In genomic region chr1:24309762-24310485, GRCh38 we compare ENCODE assay signal across 18 cellular contexts. TPM values are rescaled to one million over a fixed set of nuclear protein-coding genes. Genes with fewer than 3 reads are reported as not detected.
A peak's percentile ranks its signal among the peaks of the same experiment; 100 is the strongest.
DNase-seq lines count a peak whose midpoint lies in the region; ATAC-seq and TF ChIP-seq lines count a peak whose summit lies in the region.
"Had no signal": no experiment of that assay in that cellular context is flagged by ENCODE, and none has a peak within 500 bp of the region (broad histone marks: within the 10 kb centered on the region; RNA-seq: fewer than 3 reads in every experiment).

No MANE protein-coding gene starts in this region.

- H3K4me3 Mint-ChIP-seq in HFFc6 = no peak overlapping the region
- no peak overlapping the region for H3K4me3 Mint-ChIP-seq in activated T-helper 17 cell treated with anti-CD3 and anti-CD28 coated beads, Interleukin-2, amount 50 U/mL, for 72 hours
- H3K4me3 Mint-ChIP-seq: brain; naive thymus-derived CD8-positive, alpha-beta T cell; stimulated activated naive B cell treated with anti-CD40 and anti-IgM and Interleukin-4, amounts not matched to agents 10 μg/mL and 1 μg/mL and 100 μg/mL, for 72 hours; T-helper 17 cell had no signal

- no peaks in the 10 kb centered on the region for H3K9me3 Mint-ChIP-seq in activated naive CD4-positive, alpha-beta T cell treated with anti-CD3 and anti-CD28 coated beads, Interleukin-2, amount 50 U/mL, for 72 hours
- H3K9me3 Mint-ChIP-seq in HFFc6 = no peaks in the 10 kb centered on the region
- H3K9me3 Mint-ChIP-seq in activated T-helper 17 cell treated with anti-CD3 and anti-CD28 coated beads, Interleukin-2, amount 50 U/mL, for 72 hours = no peaks in the 10 kb centered on the region
- H3K9me3 Mint-ChIP-seq: naive thymus-derived CD8-positive, alpha-beta T cell; stimulated activated naive B cell treated with anti-CD40 and anti-IgM and Interleukin-4, amounts not matched to agents 10 μg/mL and 1 μg/mL and 100 μg/mL, for 72 hours had no signal

- peak; percentile 95 to 99 for ATAC-seq in activated naive CD4-positive, alpha-beta T cell treated with anti-CD3 and anti-CD28 coated beads, Interleukin-2, amount 50 U/mL, for 72 hours
- peak; percentile 98 for ATAC-seq in activated T-helper 17 cell treated with anti-CD3 and anti-CD28 coated beads, Interleukin-2, amount 50 U/mL, for 72 hours (replicated peaks)
- ATAC-seq in omental fat pad (ENCODE audit: low FRiP score) = peak; percentile 40
- no peak for ATAC-seq in HG03342 (IDR thresholded peaks at IDR 0.05; ENCODE audit: unreplicated experiment)
- ATAC-seq: naive thymus-derived CD8-positive, alpha-beta T cell; stimulated activated naive B cell treated with anti-CD40 and anti-IgM and Interleukin-4, amounts not matched to agents 10 μg/mL and 1 μg/mL and 100 μg/mL, for 72 hours; T-helper 17 cell; upper lobe of right lung had no signal

- H3K27me3 Mint-ChIP-seq in HFFc6 (ENCODE audit: insufficient read depth) = peaks cover 14% of the 10 kb centered on the region
- peaks cover 11% of the 10 kb centered on the region for H3K27me3 Mint-ChIP-seq in activated T-helper 17 cell treated with anti-CD3 and anti-CD28 coated beads, Interleukin-2, amount 50 U/mL, for 72 hours

- peaks cover 0 to 4% of the 10 kb centered on the region in 2 donors for H3K36me3 Mint-ChIP-seq in activated naive CD4-positive, alpha-beta T cell treated with anti-CD3 and anti-CD28 coated beads, Interleukin-2, amount 50 U/mL, for 72 hours
- no peaks in the 10 kb centered on the region for H3K36me3 Mint-ChIP-seq in HFFc6 (ENCODE audit: low read depth)
- H3K36me3 Mint-ChIP-seq in activated T-helper 17 cell treated with anti-CD3 and anti-CD28 coated beads, Interleukin-2, amount 50 U/mL, for 72 hours (ENCODE audit: low read depth) = no peaks in the 10 kb centered on the region
- H3K36me3 Mint-ChIP-seq: brain; naive thymus-derived CD8-positive, alpha-beta T cell; stimulated activated naive B cell treated with anti-CD40 and anti-IgM and Interleukin-4, amounts not matched to agents 10 μg/mL and 1 μg/mL and 100 μg/mL, for 72 hours had no signal

- no peak overlapping the region for H3K27ac Mint-ChIP-seq in activated naive CD4-positive, alpha-beta T cell treated with anti-CD3 and anti-CD28 coated beads, Interleukin-2, amount 50 U/mL, for 72 hours
- H3K27ac Mint-ChIP-seq in HFFc6 = no peak overlapping the region
- no peak overlapping the region for H3K27ac Mint-ChIP-seq in activated T-helper 17 cell treated with anti-CD3 and anti-CD28 coated beads, Interleukin-2, amount 50 U/mL, for 72 hours
- H3K27ac Mint-ChIP-seq: stimulated activated naive B cell treated with anti-CD40 and anti-IgM and Interleukin-4, amounts not matched to agents 10 μg/mL and 1 μg/mL and 100 μg/mL, for 72 hours; T-helper 17 cell had no signal

- peaks cover 4% of the 10 kb centered on the region; the same call in 1 of the 2 replicates for H3K4me1 Mint-ChIP-seq in HFFc6 (ENCODE audit: low read depth)
- no peaks in the 10 kb centered on the region for H3K4me1 Mint-ChIP-seq in activated T-helper 17 cell treated with anti-CD3 and anti-CD28 coated beads, Interleukin-2, amount 50 U/mL, for 72 hours
- H3K4me1 Mint-ChIP-seq: stimulated activated naive B cell treated with anti-CD40 and anti-IgM and Interleukin-4, amounts not matched to agents 10 μg/mL and 1 μg/mL and 100 μg/mL, for 72 hours; T-helper 17 cell had no signal

- peak in 1 of 2 donors; percentile 10 for DNase-seq in activated naive CD4-positive, alpha-beta T cell treated with anti-CD3 and anti-CD28 coated beads, Interleukin-2, amount 50 U/mL, for 72 hours (ENCODE audit: low spot score in 2 of 2)
- no peak for DNase-seq in activated naive CD4-positive, alpha-beta T cell treated with anti-CD3 and anti-CD28 coated beads, Interleukin-2, amount 50 U/mL, for 16 hours
- DNase-seq in HFFc6 (peak; percentile 21), omental fat pad (ENCODE audit: low spot score) (no peak), nucleus accumbens (lab: John Stamatoyannopoulos, UW) (no peak), NCI-H82 treated with DMSO at 0.1 percent for 48 hours (lab: John Stamatoyannopoulos, UW; ENCODE audit: unreplicated experiment) (no peak)
- DNase-seq: activated CD4-positive, CD25-positive, alpha-beta regulatory T cell treated with anti-CD3 and anti-CD28 coated beads, Interleukin-2, amount 50 U/mL, for 72 hours; activated effector memory CD4-positive, alpha-beta T cell treated with anti-CD3 and anti-CD28 coated beads, Interleukin-2, amount 50 U/mL, for 16 hours; GF-D8; naive thymus-derived CD8-positive, alpha-beta T cell; NCI-H187 treated with DMSO at 0.1 percent for 48 hours; NCI-H526 treated with DMSO at 0.1 percent for 48 hours; stimulated activated naive B cell treated with anti-CD40 and anti-IgM and Interleukin-4, amounts not matched to agents 10 μg/mL and 1 μg/mL and 100 μg/mL, for 72 hours; T-helper 17 cell; upper lobe of right lung had no signal

- TF ChIP-seq CTCF in HFFc6 (IDR thresholded peaks at IDR 0.05) (no peak), omental fat pad (IDR thresholded peaks at IDR 0.05) (no peak)

RNA-seq across cellular contexts. Expression of gene GRHL3, which starts 9.2 kb away (rescaled TPM):
- not detected for total RNA-seq in activated naive CD4-positive, alpha-beta T cell treated with anti-CD3 and anti-CD28 coated beads, Interleukin-2, amount 50 U/mL, for 72 hours
- total RNA-seq in HFFc6 (2021; fragmentation: NEBNext Ultra II Directional; extraction: Animal tissue kit (Norgen Biotek cat#: 25700)) = not detected
- not detected for total RNA-seq in activated T-helper 17 cell treated with anti-CD3 and anti-CD28 coated beads, Interleukin-2, amount 50 U/mL, for 72 hours
- 1 to 10 TPM in 1 of 4 donors, under 1 TPM in 3; 0.44 to 3.3 (median 0.66) TPM for total RNA-seq in omental fat pad
- total RNA-seq: naive thymus-derived CD8-positive, alpha-beta T cell; T-helper 17 cell had no signal
